Comparison of ENCODE assay signal across 1 cellular context in genomic region chr22:31524132-31524531, GRCh38.
TF ChIP-seq lines count a peak whose summit lies in the region.

No MANE protein-coding gene starts in this region.

TF ChIP-seq in HEK293, 187 proteins besides CTCF, POLR2A, EP300 and RAD21:
- TF ChIP-seq ZNF26 (tag by site-specific recombination; IDR thresholded peaks at IDR 0.05): peak; percentile 23; the same call in 1 of the 2 replicates
